Comparison of ENCODE assay signal across 1 cellular context in the genomic region with DNA sequence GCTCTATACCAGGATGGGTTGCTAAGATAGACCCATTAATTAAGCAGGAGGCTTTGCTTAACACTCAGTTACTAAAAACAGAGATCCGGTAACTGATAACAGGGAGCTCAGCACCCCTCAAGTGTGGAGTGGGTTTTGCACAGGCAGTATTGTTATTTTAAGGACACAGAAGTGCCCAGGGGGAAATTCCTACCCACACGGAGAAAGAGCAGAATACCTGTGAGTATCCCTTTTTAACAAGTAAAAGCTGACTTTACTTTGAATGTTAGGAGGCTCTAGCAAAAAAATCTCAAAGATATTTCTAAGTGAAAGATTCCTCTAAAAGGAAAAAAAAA.
TF ChIP-seq lines count a peak whose summit lies in the region.

No MANE protein-coding gene starts in this region.

TF ChIP-seq in HCT116, 20 proteins besides CTCF, POLR2A, EP300 and RAD21 (continued from another document):
- TF ChIP-seq ATF3 (IDR thresholded peaks at IDR 0.05) (no peak), POLR2AphosphoS5 (IDR thresholded peaks at IDR 0.05; ENCODE audit: low read depth, low read length) (no peak), FOSL1 (IDR thresholded peaks at IDR 0.05; ENCODE audit: low read depth) (0 out of 2 replicates have a peak, but pooled peaks have one; percentile 6), JUND (IDR thresholded peaks at IDR 0.05) (no peak), ZBTB33 (IDR thresholded peaks at IDR 0.05; ENCODE audit: extremely low read depth, insufficient replicate concordance, low read length) (no peak), REST (IDR thresholded peaks at IDR 0.05; ENCODE audit: low read depth) (no peak), SP1 (IDR thresholded peaks at IDR 0.05; ENCODE audit: low read depth) (no peak)
- TF ChIP-seq, protein P1, sequence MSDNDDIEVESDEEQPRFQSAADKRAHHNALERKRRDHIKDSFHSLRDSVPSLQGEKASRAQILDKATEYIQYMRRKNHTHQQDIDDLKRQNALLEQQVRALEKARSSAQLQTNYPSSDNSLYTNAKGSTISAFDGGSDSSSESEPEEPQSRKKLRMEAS (IDR thresholded peaks at IDR 0.05): no peak
